In genomic region chr12:112714166-112714565, GRCh38 we compare ENCODE assay signal across 18 cellular contexts.
DNase-seq lines count a peak whose midpoint lies in the region; ATAC-seq and TF ChIP-seq lines count a peak whose summit lies in the region.
"Had no signal": no experiment of that assay in that cellular context is flagged by ENCODE, and none has a peak within 500 bp of the region (broad histone marks: within the 10 kb centered on the region; RNA-seq: fewer than 3 reads in every experiment).

No MANE protein-coding gene starts in this region.

- 0 out of 2 replicates have a peak overlapping the region, but pooled peaks have one; percentile 59 for H2AFZ ChIP-seq in GM23338

- no peak overlapping the region for H3K4me3 ChIP-seq in GM23338

- H3K4me1 ChIP-seq in GM23338 (ENCODE audit: insufficient read depth), result 0 out of 2 replicates have a peak, but pooled peaks cover 5% of the 10 kb centered on the region

- H3F3A ChIP-seq in GM23338 (replicated peaks; ENCODE audit: low read depth), result no peaks in the 10 kb centered on the region

- DNase-seq in ACHN (peak; percentile 51), GM23338 (ENCODE audit: low spot score) (no peak), islet precursor cell (peak; percentile 66), COLO668 (lab: John Stamatoyannopoulos, UW; ENCODE audit: unreplicated experiment) (no peak), NK-92 (lab: John Stamatoyannopoulos, UW; ENCODE audit: unreplicated experiment) (no peak)
- no peak for DNase-seq in activated T-cell treated with anti-CD3 and anti-CD28 coated beads, Interleukin-2, amount 50 U/mL, for 24 hours
- DNase-seq: AML-193, DND-41, H7, IMR-90, Kasumi-1, MV-4-11, NCI-H1436, NCI-H2029 treated with DMSO at 0.1 percent for 48 hours, NCI-H524 treated with DMSO at 0.1 percent for 48 hours had no signal

- H3K27ac Mint-ChIP-seq in GM23338, result no peak overlapping the region
- no peak overlapping the region for H3K27ac Mint-ChIP-seq in activated T-helper 17 cell treated with anti-CD3 and anti-CD28 coated beads, Interleukin-2, amount 50 U/mL, for 72 hours
- no peak overlapping the region for H3K27ac Mint-ChIP-seq in activated T-cell treated with anti-CD3 and anti-CD28 coated beads, Interleukin-2, amount 50 U/mL, for 24 hours

- no peaks in the 10 kb centered on the region for H3K79me2 ChIP-seq in GM23338 (replicated peaks; ENCODE audit: insufficient read depth)

- peaks cover 11% of the 10 kb centered on the region; the same call in 1 of the 2 replicates for H3K9me2 ChIP-seq in GM23338 (ENCODE audit: insufficient read depth)

- H3K36me3 ChIP-seq in GM23338 (ENCODE audit: insufficient read depth), result no peaks in the 10 kb centered on the region

- H3K4me3 Mint-ChIP-seq in GM23338, result no peak overlapping the region
- peak overlapping the region; percentile 21 for H3K4me3 Mint-ChIP-seq in activated T-helper 17 cell treated with anti-CD3 and anti-CD28 coated beads, Interleukin-2, amount 50 U/mL, for 72 hours
- no peak overlapping the region for H3K4me3 Mint-ChIP-seq in activated T-cell treated with anti-CD3 and anti-CD28 coated beads, Interleukin-2, amount 50 U/mL, for 24 hours

- peaks cover 4% of the 10 kb centered on the region for H3K27me3 Mint-ChIP-seq in GM23338 (ENCODE audit: insufficient read depth, low read depth, poor library complexity)
- no peaks in the 10 kb centered on the region for H3K27me3 Mint-ChIP-seq in activated T-helper 17 cell treated with anti-CD3 and anti-CD28 coated beads, Interleukin-2, amount 50 U/mL, for 72 hours
- no peaks in the 10 kb centered on the region for H3K27me3 Mint-ChIP-seq in activated T-cell treated with anti-CD3 and anti-CD28 coated beads, Interleukin-2, amount 50 U/mL, for 24 hours

- H4K20me1 ChIP-seq in GM23338 (replicated peaks; ENCODE audit: insufficient read depth), result no peaks in the 10 kb centered on the region

- peaks cover 12% of the 10 kb centered on the region for H3K4me1 Mint-ChIP-seq in GM23338
- peaks cover 7% of the 10 kb centered on the region for H3K4me1 Mint-ChIP-seq in activated T-helper 17 cell treated with anti-CD3 and anti-CD28 coated beads, Interleukin-2, amount 50 U/mL, for 72 hours
- no peaks in the 10 kb centered on the region for H3K4me1 Mint-ChIP-seq in activated T-cell treated with anti-CD3 and anti-CD28 coated beads, Interleukin-2, amount 50 U/mL, for 24 hours (ENCODE audit: low read depth)

- in situ Hi-C loops in ACHN (cut with HindIII; ENCODE audit: low pct_ligation_motif_present, low pct_unique_long_range_greater_than_20kb, low sequenced_read_pairs), result no loop called here

- no peaks in the 10 kb centered on the region for H3K27me3 ChIP-seq in GM23338 (ENCODE audit: insufficient read depth)

- no peaks in the 10 kb centered on the region; the same call in 2 of the 3 replicates for H3K9me3 Mint-ChIP-seq in GM23338
- H3K9me3 Mint-ChIP-seq in activated T-helper 17 cell treated with anti-CD3 and anti-CD28 coated beads, Interleukin-2, amount 50 U/mL, for 72 hours, result no peaks in the 10 kb centered on the region
- no peaks in the 10 kb centered on the region for H3K9me3 Mint-ChIP-seq in activated T-cell treated with anti-CD3 and anti-CD28 coated beads, Interleukin-2, amount 50 U/mL, for 24 hours

- H3K27ac ChIP-seq in GM23338 (ENCODE audit: low read depth), result no peak overlapping the region

- no peak for ATAC-seq in GM23338
- ATAC-seq in activated T-helper 17 cell treated with anti-CD3 and anti-CD28 coated beads, Interleukin-2, amount 50 U/mL, for 72 hours (replicated peaks), result peak; percentile 93
- ATAC-seq in HG03565 (IDR thresholded peaks at IDR 0.05; ENCODE audit: unreplicated experiment), result no peak
- ATAC-seq: Right ventricle myocardium inferior had no signal

- no peak overlapping the region for H3K4me2 ChIP-seq in GM23338

- H3K36me3 Mint-ChIP-seq in GM23338 (ENCODE audit: low read depth), result no peaks in the 10 kb centered on the region
- no peaks in the 10 kb centered on the region for H3K36me3 Mint-ChIP-seq in activated T-helper 17 cell treated with anti-CD3 and anti-CD28 coated beads, Interleukin-2, amount 50 U/mL, for 72 hours (ENCODE audit: low read depth)
- no peaks in the 10 kb centered on the region for H3K36me3 Mint-ChIP-seq in activated T-cell treated with anti-CD3 and anti-CD28 coated beads, Interleukin-2, amount 50 U/mL, for 24 hours (ENCODE audit: low read depth)

- TF ChIP-seq CTCF in GM23338 (conservative IDR thresholded peaks at IDR 0.05; ENCODE audit: low read depth in 2 of 2), result no peak

TF ChIP-seq in GM23338, 12 proteins besides CTCF, POLR2A, EP300 and RAD21 (continues in another document):
- TF ChIP-seq POLR2AphosphoS5 (IDR thresholded peaks at IDR 0.05; ENCODE audit: low read depth), result no peak
- TF ChIP-seq STAT1 (IDR thresholded peaks at IDR 0.05; ENCODE audit: unreplicated experiment), result no peak
- TF ChIP-seq JUNB (IDR thresholded peaks at IDR 0.05; ENCODE audit: unreplicated experiment), result no peak
- no peak for TF ChIP-seq EZH2phosphoT487 (IDR thresholded peaks at IDR 0.05; ENCODE audit: unreplicated experiment)
- TF ChIP-seq, protein P1, sequence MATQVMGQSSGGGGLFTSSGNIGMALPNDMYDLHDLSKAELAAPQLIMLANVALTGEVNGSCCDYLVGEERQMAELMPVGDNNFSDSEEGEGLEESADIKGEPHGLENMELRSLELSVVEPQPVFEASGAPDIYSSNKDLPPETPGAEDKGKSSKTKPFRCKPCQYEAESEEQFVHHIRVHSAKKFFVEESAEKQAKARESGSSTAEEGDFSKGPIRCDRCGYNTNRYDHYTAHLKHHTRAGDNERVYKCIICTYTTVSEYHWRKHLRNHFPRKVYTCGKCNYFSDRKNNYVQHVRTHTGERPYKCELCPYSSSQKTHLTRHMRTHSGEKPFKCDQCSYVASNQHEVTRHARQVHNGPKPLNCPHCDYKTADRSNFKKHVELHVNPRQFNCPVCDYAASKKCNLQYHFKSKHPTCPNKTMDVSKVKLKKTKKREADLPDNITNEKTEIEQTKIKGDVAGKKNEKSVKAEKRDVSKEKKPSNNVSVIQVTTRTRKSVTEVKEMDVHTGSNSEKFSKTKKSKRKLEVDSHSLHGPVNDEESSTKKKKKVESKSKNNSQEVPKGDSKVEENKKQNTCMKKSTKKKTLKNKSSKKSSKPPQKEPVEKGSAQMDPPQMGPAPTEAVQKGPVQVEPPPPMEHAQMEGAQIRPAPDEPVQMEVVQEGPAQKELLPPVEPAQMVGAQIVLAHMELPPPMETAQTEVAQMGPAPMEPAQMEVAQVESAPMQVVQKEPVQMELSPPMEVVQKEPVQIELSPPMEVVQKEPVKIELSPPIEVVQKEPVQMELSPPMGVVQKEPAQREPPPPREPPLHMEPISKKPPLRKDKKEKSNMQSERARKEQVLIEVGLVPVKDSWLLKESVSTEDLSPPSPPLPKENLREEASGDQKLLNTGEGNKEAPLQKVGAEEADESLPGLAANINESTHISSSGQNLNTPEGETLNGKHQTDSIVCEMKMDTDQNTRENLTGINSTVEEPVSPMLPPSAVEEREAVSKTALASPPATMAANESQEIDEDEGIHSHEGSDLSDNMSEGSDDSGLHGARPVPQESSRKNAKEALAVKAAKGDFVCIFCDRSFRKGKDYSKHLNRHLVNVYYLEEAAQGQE (IDR thresholded peaks at IDR 0.05; ENCODE audit: unreplicated experiment), result no peak
- no peak for TF ChIP-seq EZH2 (IDR thresholded peaks at IDR 0.05; ENCODE audit: low read depth, unreplicated experiment)
- TF ChIP-seq NANOG (IDR thresholded peaks at IDR 0.05; ENCODE audit: borderline replicate concordance), result no peak
- TF ChIP-seq ZNF331 (CRISPR knock-in tag; IDR thresholded peaks at IDR 0.05; ENCODE audit: low read depth), result no peak

Comparison
In these comparisons a context has a peak if more than half of its experiments do, and no peak if none do; other contexts are left out.
1. DNase-seq: peak in ACHN (single experiment) and islet precursor cell (single experiment); none in GM23338 (single experiment), COLO668 (single experiment), NK-92 (single experiment) and activated T-cell treated with anti-CD3 and anti-CD28 coated beads, Interleukin-2, amount 50 U/mL, for 24 hours (single experiment).